In the genomic region with DNA sequence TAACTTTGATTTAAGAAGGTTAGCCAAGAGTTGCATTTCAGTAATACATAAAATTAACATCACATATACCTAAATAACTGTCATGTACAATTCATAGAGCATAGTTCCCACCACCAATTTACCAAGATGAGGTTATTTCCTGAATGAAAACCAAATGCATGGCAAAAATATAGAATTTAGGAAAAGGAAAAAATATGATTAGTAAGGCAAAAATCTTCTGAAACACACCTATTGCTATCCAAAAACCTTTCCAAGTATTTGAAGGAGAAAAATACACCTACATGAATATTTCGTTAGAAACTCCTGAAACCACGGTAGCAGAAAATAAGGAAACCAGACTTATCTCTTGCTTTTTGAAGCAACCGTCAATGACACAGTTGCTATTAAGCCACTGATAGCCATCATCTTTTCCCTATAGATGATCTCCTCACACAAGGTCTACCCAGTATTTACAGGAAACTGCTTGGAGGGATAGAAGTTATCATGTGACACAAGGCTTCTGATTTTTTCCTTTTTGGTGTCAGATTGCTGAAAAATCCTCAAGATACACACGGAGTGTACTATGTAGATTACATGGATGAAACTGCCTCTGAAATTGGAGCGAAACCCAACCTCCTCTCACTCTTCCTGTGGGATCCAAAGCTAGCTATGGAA, we compare ENCODE assay signal across 26 cellular contexts.
"Had no signal": no experiment of that assay in that cellular context is flagged by ENCODE, and none has a peak within 500 bp of the region (broad histone marks: within the 10 kb centered on the region; RNA-seq: fewer than 3 reads in every experiment).

No MANE protein-coding gene starts in this region.

- H3K27ac ChIP-seq: neural progenitor cell, ovary, parathyroid adenoma, psoas muscle, skin epidermis, spleen, suprapubic skin, testis, tibial artery, transverse colon, upper lobe of right lung, uterus had no signal

- H3K4me1 ChIP-seq: neural progenitor cell, parathyroid adenoma, psoas muscle, spleen, suprapubic skin, testis, tibial artery, transverse colon, upper lobe of right lung, uterus had no signal

- H3K9me3 ChIP-seq: ovary, psoas muscle, spleen, suprapubic skin, testis, tibial artery, transverse colon, upper lobe of right lung, uterus had no signal

- H3K36me3 ChIP-seq: neural progenitor cell, ovary, spleen, suprapubic skin, tibial artery, transverse colon, upper lobe of right lung, uterus had no signal

- DNase-seq: natural killer cell; occipital lobe; ovary; posterior cingulate gyrus; psoas muscle; right cardiac atrium; spleen; stimulated activated CD4-positive, alpha-beta T cell treated with anti-CD3 and anti-CD28 coated beads, Interleukin-12 subunit alpha, Interleukin-12 subunit beta, amount 100 ng/mL, for 4 hours; stimulated activated CD4-positive, alpha-beta T cell treated with anti-CD3 and anti-CD28 coated beads, Interleukin-1b, Interleukin-23, amount 100 ng/mL, for 48 hours; stimulated activated CD4-positive, alpha-beta T cell treated with anti-CD3 and anti-CD28 coated beads, Interleukin-4, amount 100 ng/mL, for 1 hour; stimulated activated CD4-positive, alpha-beta T cell treated with anti-CD3 and anti-CD28 coated beads, Interleukin-4, amount 100 ng/mL, for 4 hours; stimulated activated CD8-positive, alpha-beta memory T cell treated with anti-CD3 and anti-CD28 coated beads, Interleukin-4, amount 100 ng/mL, for 48 hours; stimulated activated naive CD4-positive, alpha-beta T cell; stimulated activated naive CD8-positive, alpha-beta T cell treated with anti-CD3 and anti-CD28 coated beads, Interleukin-15, amount 100 ng/mL, for 72 hours; stimulated activated naive CD8-positive, alpha-beta T cell treated with anti-CD3 and anti-CD28 coated beads, Interleukin-15, Interleukin-2, amounts not matched to agents 100 U/mL and 50 U/mL, for 24 hours; substantia nigra; testis; tibial artery; transverse colon; upper lobe of right lung; uterus had no signal

- H3K27me3 ChIP-seq: neural progenitor cell, ovary, suprapubic skin, testis, tibial artery, transverse colon, upper lobe of right lung, uterus had no signal

- H3K4me3 ChIP-seq: neural progenitor cell, ovary, psoas muscle, skin epidermis, smooth muscle cell, spleen, suprapubic skin, testis, tibial artery, transverse colon, upper lobe of right lung, uterus had no signal
